ENCODE assay signal across 1 cellular context in genomic region chr19:17376935-17377600, GRCh38.
TF ChIP-seq lines count a peak whose summit lies in the region.

A gene with protein sequence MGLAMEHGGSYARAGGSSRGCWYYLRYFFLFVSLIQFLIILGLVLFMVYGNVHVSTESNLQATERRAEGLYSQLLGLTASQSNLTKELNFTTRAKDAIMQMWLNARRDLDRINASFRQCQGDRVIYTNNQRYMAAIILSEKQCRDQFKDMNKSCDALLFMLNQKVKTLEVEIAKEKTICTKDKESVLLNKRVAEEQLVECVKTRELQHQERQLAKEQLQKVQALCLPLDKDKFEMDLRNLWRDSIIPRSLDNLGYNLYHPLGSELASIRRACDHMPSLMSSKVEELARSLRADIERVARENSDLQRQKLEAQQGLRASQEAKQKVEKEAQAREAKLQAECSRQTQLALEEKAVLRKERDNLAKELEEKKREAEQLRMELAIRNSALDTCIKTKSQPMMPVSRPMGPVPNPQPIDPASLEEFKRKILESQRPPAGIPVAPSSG (minus strand): TSS chr19:17377342. CDS start chr19:17377288, 54 bp downstream.

TF ChIP-seq in HepG2, 621 proteins besides CTCF, POLR2A, EP300 and RAD21 (continued from another document):
- peak; percentile 32; the same call in 1 of the 2 replicates for TF ChIP-seq ZNF687 (CRISPR knock-in tag; IDR thresholded peaks at IDR 0.05)
- TF ChIP-seq, protein P1, sequence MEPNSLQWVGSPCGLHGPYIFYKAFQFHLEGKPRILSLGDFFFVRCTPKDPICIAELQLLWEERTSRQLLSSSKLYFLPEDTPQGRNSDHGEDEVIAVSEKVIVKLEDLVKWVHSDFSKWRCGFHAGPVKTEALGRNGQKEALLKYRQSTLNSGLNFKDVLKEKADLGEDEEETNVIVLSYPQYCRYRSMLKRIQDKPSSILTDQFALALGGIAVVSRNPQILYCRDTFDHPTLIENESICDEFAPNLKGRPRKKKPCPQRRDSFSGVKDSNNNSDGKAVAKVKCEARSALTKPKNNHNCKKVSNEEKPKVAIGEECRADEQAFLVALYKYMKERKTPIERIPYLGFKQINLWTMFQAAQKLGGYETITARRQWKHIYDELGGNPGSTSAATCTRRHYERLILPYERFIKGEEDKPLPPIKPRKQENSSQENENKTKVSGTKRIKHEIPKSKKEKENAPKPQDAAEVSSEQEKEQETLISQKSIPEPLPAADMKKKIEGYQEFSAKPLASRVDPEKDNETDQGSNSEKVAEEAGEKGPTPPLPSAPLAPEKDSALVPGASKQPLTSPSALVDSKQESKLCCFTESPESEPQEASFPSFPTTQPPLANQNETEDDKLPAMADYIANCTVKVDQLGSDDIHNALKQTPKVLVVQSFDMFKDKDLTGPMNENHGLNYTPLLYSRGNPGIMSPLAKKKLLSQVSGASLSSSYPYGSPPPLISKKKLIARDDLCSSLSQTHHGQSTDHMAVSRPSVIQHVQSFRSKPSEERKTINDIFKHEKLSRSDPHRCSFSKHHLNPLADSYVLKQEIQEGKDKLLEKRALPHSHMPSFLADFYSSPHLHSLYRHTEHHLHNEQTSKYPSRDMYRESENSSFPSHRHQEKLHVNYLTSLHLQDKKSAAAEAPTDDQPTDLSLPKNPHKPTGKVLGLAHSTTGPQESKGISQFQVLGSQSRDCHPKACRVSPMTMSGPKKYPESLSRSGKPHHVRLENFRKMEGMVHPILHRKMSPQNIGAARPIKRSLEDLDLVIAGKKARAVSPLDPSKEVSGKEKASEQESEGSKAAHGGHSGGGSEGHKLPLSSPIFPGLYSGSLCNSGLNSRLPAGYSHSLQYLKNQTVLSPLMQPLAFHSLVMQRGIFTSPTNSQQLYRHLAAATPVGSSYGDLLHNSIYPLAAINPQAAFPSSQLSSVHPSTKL (CRISPR knock-in tag; IDR thresholded peaks at IDR 0.05) = no peak
- TF ChIP-seq BHLHE40 (IDR thresholded peaks at IDR 0.05; ENCODE audit: low read length) = peak; percentile 87
- TF ChIP-seq ZNF580 (CRISPR knock-in tag; IDR thresholded peaks at IDR 0.05; ENCODE audit: borderline replicate concordance, low read depth) = no peak
